ENCODE assay signal across 11 cellular contexts in the genomic region with DNA sequence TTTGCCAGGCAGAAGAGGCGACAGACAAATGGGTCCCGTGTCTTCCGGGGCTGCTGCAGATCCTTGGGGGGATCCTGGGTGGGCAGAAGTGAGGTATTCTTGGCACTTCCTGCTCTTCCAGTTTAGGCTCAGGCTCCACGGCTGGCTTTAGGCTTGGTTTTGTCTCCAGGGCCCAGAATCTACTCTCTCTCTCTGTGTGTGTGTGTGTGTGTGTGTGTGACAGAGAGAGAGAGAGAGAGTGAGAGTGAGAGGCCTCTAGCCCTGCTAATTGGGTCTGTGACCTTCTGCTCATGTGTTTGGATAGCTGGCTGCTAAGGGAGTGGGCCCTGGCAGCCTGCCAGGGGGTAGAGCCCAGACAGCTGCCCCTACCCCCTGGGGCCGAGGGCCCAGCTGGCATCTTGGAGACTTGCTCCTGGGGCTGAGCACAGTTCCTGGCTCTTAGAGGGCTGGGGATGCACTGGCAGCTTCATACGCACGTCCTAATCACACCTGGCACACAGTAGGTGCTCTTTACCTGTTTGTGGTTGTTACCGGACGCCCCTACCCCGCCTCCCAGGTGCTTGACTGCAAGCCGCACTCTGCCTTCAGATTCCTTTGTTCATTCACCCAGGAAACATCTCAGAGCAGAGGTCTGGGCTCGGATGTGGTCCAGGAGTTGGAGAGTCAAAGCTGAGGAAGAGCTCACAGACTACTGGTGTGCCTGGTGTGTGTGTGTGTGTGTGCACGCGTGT. TPM values are rescaled to one million over a fixed set of nuclear protein-coding genes. Genes with fewer than 3 reads are reported as not detected.
DNase-seq lines count a peak whose midpoint lies in the region; ATAC-seq, FAIRE-seq and TF ChIP-seq lines count a peak whose summit lies in the region.
"Had no signal": no experiment of that assay in that cellular context is flagged by ENCODE, and none has a peak within 500 bp of the region (broad histone marks: within the 10 kb centered on the region; RNA-seq: fewer than 3 reads in every experiment).

No MANE protein-coding gene starts in this region.

- TF ChIP-seq CTCF in omental fat pad (IDR thresholded peaks at IDR 0.05) = no peak

- H3K36me3 ChIP-seq in BLaER1 = peaks cover 6% of the 10 kb centered on the region; the same call in 1 of the 2 replicates
- no peaks in the 10 kb centered on the region for H3K36me3 ChIP-seq in small intestine (ENCODE audit: control insufficient read depth in 2 of 2, insufficient read depth in 2 of 2, low read length in 2 of 2)
- H3K36me3 ChIP-seq: cardiac muscle cell had no signal

- H3K9me3 ChIP-seq in BLaER1 = no peaks in the 10 kb centered on the region
- H3K9me3 ChIP-seq in small intestine (ENCODE audit: control insufficient read depth, low read depth) = no peaks in the 10 kb centered on the region

- WGBS in small intestine, 3 donors = 82 to 87% (median 86%) methylated on average over 14 of the region's 14 CpGs

- no peak for FAIRE-seq in small intestine (lab: Jason Lieb, UNC)

- peak overlapping the region; percentile 67 for H3K4me2 ChIP-seq in BLaER1

- H3K9ac ChIP-seq in BLaER1 = peak overlapping the region; percentile 22; the same call in 1 of the 2 replicates

- DNase-seq in NCI-H1092 treated with DMSO at 0.1 percent for 48 hours (lab: John Stamatoyannopoulos, UW) (peak; percentile 90), NCI-H524 treated with DMSO at 0.1 percent for 48 hours (lab: John Stamatoyannopoulos, UW) (peak; percentile 98), left colon (no peak), omental fat pad (ENCODE audit: low spot score) (no peak), small intestine (no peak), cerebellar cortex (ENCODE audit: low spot score) (no peak)
- DNase-seq: activated naive CD4-positive, alpha-beta T cell; stimulated activated naive CD4-positive, alpha-beta T cell had no signal

- intact Hi-C loops in left colon (cut with DNase I, micrococcal nuclease) = no loop called here

- no peaks in the 10 kb centered on the region for H3K27me3 ChIP-seq in BLaER1
- no peaks in the 10 kb centered on the region for H3K27me3 ChIP-seq in small intestine (ENCODE audit: control insufficient read depth in 2 of 2, insufficient read depth in 2 of 2, low read length in 2 of 2)
- H3K27me3 ChIP-seq: cardiac muscle cell had no signal

- H3K4me3 ChIP-seq in BLaER1 = no peak overlapping the region
- no peak overlapping the region for H3K4me3 ChIP-seq in small intestine (ENCODE audit: low read depth in 1 of 2, low read length in 2 of 2)
- H3K4me3 ChIP-seq: cardiac muscle cell had no signal

- peak overlapping the region; percentile 49; the same call in 1 of the 2 replicates for H3K27ac ChIP-seq in BLaER1
- no peak overlapping the region for H3K27ac ChIP-seq in small intestine (ENCODE audit: low read depth in 1 of 2, low read length in 1 of 2)
- H3K27ac ChIP-seq: cardiac muscle cell had no signal

- no peaks in the 10 kb centered on the region for H4K20me1 ChIP-seq in BLaER1

- H3K4me1 ChIP-seq in BLaER1 (peaks cover 25% of the 10 kb centered on the region), small intestine (ENCODE audit: control insufficient read depth in 2 of 2, insufficient read depth in 1 of 2, low read depth in 1 of 2, low read length in 1 of 2) (no peaks in the 10 kb centered on the region)

- ATAC-seq in left colon = peak; percentile 27
- ATAC-seq in HG02623 (IDR thresholded peaks at IDR 0.05; ENCODE audit: unreplicated experiment) = no peak
- ATAC-seq in omental fat pad (ENCODE audit: low FRiP score) = no peak

RNA-seq across cellular contexts. Expression of a gene that starts 39.4 kb away (rescaled TPM):
- total RNA-seq in left colon (1 to 10 TPM in 1 of 2 donors, under 1 TPM in 1; 0.92 to 1.1 TPM), omental fat pad (10 to 100 TPM in 1 of 4 donors, 1 to 10 TPM in 2, under 1 TPM in 1; 0.32 to 16.2 (median 3.5) TPM)
- under 1 TPM in 1 of 3 donors, not detected in 2; 0.06 TPM for polyA plus RNA-seq in small intestine

Comparison
In these comparisons a context has a peak if more than half of its experiments do, and no peak if none do; other contexts are left out.
1. DNase-seq: peak in NCI-H1092 treated with DMSO at 0.1 percent for 48 hours (single experiment) and NCI-H524 treated with DMSO at 0.1 percent for 48 hours (single experiment); none in left colon (0 of 2), omental fat pad (single experiment), small intestine (single experiment) and cerebellar cortex (single experiment).